Comparison of ENCODE assay signal across 17 cellular contexts in the genomic region with DNA sequence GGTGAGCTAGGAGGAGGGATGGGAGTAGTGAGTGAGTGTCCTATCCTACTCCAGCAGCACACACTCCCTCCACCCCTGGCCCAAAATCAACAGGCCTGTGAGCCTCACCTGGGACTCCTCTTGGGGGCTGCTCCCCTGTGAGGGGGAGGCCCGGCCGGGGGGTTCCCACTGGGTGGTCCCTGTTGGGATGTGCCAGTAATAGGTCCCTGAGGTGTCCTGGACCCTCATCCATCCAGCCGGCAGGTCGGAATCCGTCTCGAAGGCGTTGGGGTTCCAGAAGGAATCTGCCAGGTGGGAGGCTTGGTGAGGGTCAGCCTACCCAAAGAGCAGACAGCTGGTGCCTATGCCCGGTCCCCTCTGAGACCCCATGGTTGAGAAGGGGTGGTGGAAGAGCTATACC. TPM values are rescaled to one million over a fixed set of nuclear protein-coding genes. Genes with fewer than 3 reads are reported as not detected.
DNase-seq lines count a peak whose midpoint lies in the region; ATAC-seq lines count a peak whose summit lies in the region.
"Had no signal": no experiment of that assay in that cellular context is flagged by ENCODE, and none has a peak within 500 bp of the region (broad histone marks: within the 10 kb centered on the region; RNA-seq: fewer than 3 reads in every experiment).

No MANE protein-coding gene starts in this region.

- H3K9me3 Mint-ChIP-seq in stimulated activated naive CD8-positive, alpha-beta T cell treated with anti-CD3 and anti-CD28 coated beads, Interleukin-15, Interleukin-2, amounts not matched to agents 100 ng/mL and 50 ng/mL, for 24 hours, result no peaks in the 10 kb centered on the region
- no peaks in the 10 kb centered on the region for H3K9me3 Mint-ChIP-seq in activated CD4-positive, alpha-beta memory T cell treated with anti-CD3 and anti-CD28 coated beads, Interleukin-2, amount 10 ng/mL, durations not matched to agents 7 days and 5 days

- H3K27me3 Mint-ChIP-seq in stimulated activated naive CD8-positive, alpha-beta T cell treated with anti-CD3 and anti-CD28 coated beads, Interleukin-15, Interleukin-2, amounts not matched to agents 100 ng/mL and 50 ng/mL, for 24 hours, result no peaks in the 10 kb centered on the region
- no peaks in the 10 kb centered on the region for H3K27me3 Mint-ChIP-seq in activated CD4-positive, alpha-beta memory T cell treated with anti-CD3 and anti-CD28 coated beads, Interleukin-2, amount 10 ng/mL, durations not matched to agents 7 days and 5 days

- peaks cover 14% of the 10 kb centered on the region for H3K36me3 Mint-ChIP-seq in stimulated activated naive CD8-positive, alpha-beta T cell treated with anti-CD3 and anti-CD28 coated beads, Interleukin-15, Interleukin-2, amounts not matched to agents 100 ng/mL and 50 ng/mL, for 24 hours (ENCODE audit: low read depth)
- H3K36me3 Mint-ChIP-seq in activated CD4-positive, alpha-beta memory T cell treated with anti-CD3 and anti-CD28 coated beads, Interleukin-2, amount 10 ng/mL, durations not matched to agents 7 days and 5 days (ENCODE audit: low read depth), result peaks cover 30% of the 10 kb centered on the region

- H3K4me3 Mint-ChIP-seq in stimulated activated naive CD8-positive, alpha-beta T cell treated with anti-CD3 and anti-CD28 coated beads, Interleukin-15, Interleukin-2, amounts not matched to agents 100 ng/mL and 50 ng/mL, for 24 hours, result peak overlapping the region; percentile 38
- H3K4me3 Mint-ChIP-seq in activated CD4-positive, alpha-beta memory T cell treated with anti-CD3 and anti-CD28 coated beads, Interleukin-2, amount 10 ng/mL, durations not matched to agents 7 days and 5 days, result no peak overlapping the region

- CTCF ChIA-PET in activated CD4-positive, alpha-beta memory T cell treated with anti-CD3 and anti-CD28 coated beads, Interleukin-2, amount 10 ng/mL, durations not matched to agents 7 days and 5 days (lab: Charles Lee), result interaction anchor here (0.8 to 2.7 kb wide), 9 partner anchors 10 to 280 kb away, joined by 3 to 23 read pairs (median 6); a partner anchor contains a TSS

- peak overlapping the region; percentile 92 for H3K27ac Mint-ChIP-seq in stimulated activated naive CD8-positive, alpha-beta T cell treated with anti-CD3 and anti-CD28 coated beads, Interleukin-15, Interleukin-2, amounts not matched to agents 100 ng/mL and 50 ng/mL, for 24 hours
- H3K27ac Mint-ChIP-seq in activated CD4-positive, alpha-beta memory T cell treated with anti-CD3 and anti-CD28 coated beads, Interleukin-2, amount 10 ng/mL, durations not matched to agents 7 days and 5 days, result peak overlapping the region; percentile 97

- POLR2A ChIA-PET in activated CD4-positive, alpha-beta memory T cell treated with anti-CD3 and anti-CD28 coated beads, Interleukin-2, amount 10 ng/mL, durations not matched to agents 7 days and 5 days (lab: Charles Lee), result interaction anchor here (1.0 to 9.9 kb wide), 11 partner anchors 8 to 342 kb away, joined by 3 to 143 read pairs (median 5); a partner anchor contains a TSS

- no peak for ATAC-seq in stimulated activated naive CD8-positive, alpha-beta T cell treated with anti-CD3 and anti-CD28 coated beads, Interleukin-15, Interleukin-2, amounts not matched to agents 100 U/mL and 50 U/mL, for 24 hours
- ATAC-seq in HG03039 (IDR thresholded peaks at IDR 0.05; ENCODE audit: unreplicated experiment), result no peak
- ATAC-seq: heart left ventricle had no signal

- DNase-seq in stimulated activated naive CD8-positive, alpha-beta T cell treated with anti-CD3 and anti-CD28 coated beads, Interleukin-15, Interleukin-2, amounts not matched to agents 100 U/mL and 50 U/mL, for 24 hours, result no peak
- no peak for DNase-seq in activated CD4-positive, alpha-beta memory T cell treated with anti-CD3 and anti-CD28 coated beads, Interleukin-2, amount 10 ng/mL, durations not matched to agents 7 days and 5 days
- DNase-seq in mesenteric fat pad (ENCODE audit: low spot score) (peak; percentile 69), NCI-H1436 (lab: John Stamatoyannopoulos, UW) (no peak), dedifferentiated amniotic fluid mesenchymal stem cell (ENCODE audit: extremely low spot score) (no peak), putamen (ENCODE audit: low spot score) (no peak)
- DNase-seq: activated CD4-positive, alpha-beta T cell treated with anti-CD3 and anti-CD28 coated beads, Interleukin-2, amount 50 U/mL, for 4 hours; H7; heart left ventricle; mammary epithelial cell; NCI-H1930; retina; SHP77 treated with DMSO at 0.1 percent for 48 hours; stimulated activated CD4-positive, alpha-beta T cell treated with anti-CD3 and anti-CD28 coated beads, Interleukin-15, amount 100 ng/mL, for 24 hours had no signal

- peaks cover 73% of the 10 kb centered on the region for H3K4me1 Mint-ChIP-seq in stimulated activated naive CD8-positive, alpha-beta T cell treated with anti-CD3 and anti-CD28 coated beads, Interleukin-15, Interleukin-2, amounts not matched to agents 100 ng/mL and 50 ng/mL, for 24 hours (ENCODE audit: low read depth)
- peaks cover 68% of the 10 kb centered on the region for H3K4me1 Mint-ChIP-seq in activated CD4-positive, alpha-beta memory T cell treated with anti-CD3 and anti-CD28 coated beads, Interleukin-2, amount 10 ng/mL, durations not matched to agents 7 days and 5 days

RNA-seq across cellular contexts. Expression of a gene that starts 13.3 kb away (rescaled TPM):
- 10 to 100 TPM; 55.1 to 58.5 TPM for total RNA-seq in activated CD4-positive, alpha-beta memory T cell treated with anti-CD3 and anti-CD28 coated beads, Interleukin-2, amount 10 ng/mL, durations not matched to agents 7 days and 5 days
- 34.4 TPM for total RNA-seq in mesenteric fat pad

RNA-seq across cellular contexts. Expression of a gene that starts 15.4 kb away (rescaled TPM):
- total RNA-seq in activated CD4-positive, alpha-beta memory T cell treated with anti-CD3 and anti-CD28 coated beads, Interleukin-2, amount 10 ng/mL, durations not matched to agents 7 days and 5 days, result 10 to 100 TPM; 56.0 to 57.6 TPM
- 31.3 TPM for total RNA-seq in mesenteric fat pad

RNA-seq across cellular contexts. Expression of a gene that starts 37.2 kb away (rescaled TPM):
- under 1 TPM in 1 of 2 experiments, not detected in 1; 0.18 TPM for total RNA-seq in activated CD4-positive, alpha-beta memory T cell treated with anti-CD3 and anti-CD28 coated beads, Interleukin-2, amount 10 ng/mL, durations not matched to agents 7 days and 5 days
- total RNA-seq in mesenteric fat pad, result 1.1 TPM
- total RNA-seq: NCI-H460 had no signal
